ENCODE assay signal across 12 cellular contexts in genomic region chr17:79006794-79007503, GRCh38. TPM values are rescaled to one million over a fixed set of nuclear protein-coding genes. Genes with fewer than 3 reads are reported as not detected.
DNase-seq lines count a peak whose midpoint lies in the region; ATAC-seq, FAIRE-seq and TF ChIP-seq lines count a peak whose summit lies in the region.
"Had no signal": no experiment of that assay in that cellular context is flagged by ENCODE, and none has a peak within 500 bp of the region (broad histone marks: within the 10 kb centered on the region; RNA-seq: fewer than 3 reads in every experiment).

No MANE protein-coding gene starts in this region.

- TF ChIP-seq RAD21 in GM12878 (IDR thresholded peaks at IDR 0.05; ENCODE audit: insufficient read depth, low read depth, low read length) = no peak

- no peak overlapping the region for H3K4me2 ChIP-seq in GM12878 (ENCODE audit: control insufficient read depth, insufficient read depth)

- POLR2A ChIA-PET in GM12878 (lab: Charles Lee) = no interaction called here

- 95% methylated on average over 19 of the region's 19 CpGs for WGBS in GM12878 (ENCODE audit: insufficient coverage, insufficient replicate concordance, low lambda C conversion rate, missing lambda C conversion rate)

- peaks cover 8% of the 10 kb centered on the region for H3K4me1 ChIP-seq in GM12878 (ENCODE audit: control insufficient read depth, insufficient read depth, low read length)
- H3K4me1 ChIP-seq in effector memory CD4-positive, alpha-beta T cell (ENCODE audit: control insufficient read depth, insufficient read depth, low read length, poor library complexity, severe bottlenecking) = peaks cover 37% of the 10 kb centered on the region

- SMC1A ChIA-PET in GM12878 (lab: Charles Lee; ENCODE audit: uncharacterized antibody, unreplicated experiment) = no interaction called here

- ATAC-seq in activated T-cell treated with anti-CD3 and anti-CD28 coated beads, Interleukin-2, amount 50 U/mL, for 72 hours (replicated peaks in 1 of 2) = no peak
- ATAC-seq in GM12878 (no peak), GM18909 (IDR thresholded peaks at IDR 0.05; ENCODE audit: poor library complexity, unreplicated experiment) (no peak)

- no peaks in the 10 kb centered on the region for H3K9me3 ChIP-seq in GM12878 (replicated peaks; ENCODE audit: control insufficient read depth, insufficient read depth, low read length)
- no peaks in the 10 kb centered on the region for H3K9me3 ChIP-seq in effector memory CD4-positive, alpha-beta T cell (ENCODE audit: control insufficient read depth, low read length)

- no peak for TF ChIP-seq POLR2A in GM12878 (IDR thresholded peaks at IDR 0.05; ENCODE audit: low read depth, low read length)

- no peaks in the 10 kb centered on the region for H3K27me3 Mint-ChIP-seq in activated T-cell treated with anti-CD3 and anti-CD28 coated beads, Interleukin-2, amount 50 U/mL, for 72 hours (ENCODE audit: low read depth)
- H3K27me3 Mint-ChIP-seq in nephron progenitor cell (ENCODE audit: low read depth, poor library complexity) = peaks cover 7% of the 10 kb centered on the region
- H3K27me3 Mint-ChIP-seq in type B pancreatic cell = no peaks in the 10 kb centered on the region

- H3K9me3 Mint-ChIP-seq in activated T-cell treated with anti-CD3 and anti-CD28 coated beads, Interleukin-2, amount 50 U/mL, for 72 hours = no peaks in the 10 kb centered on the region
- peaks cover 12% of the 10 kb centered on the region for H3K9me3 Mint-ChIP-seq in nephron progenitor cell
- H3K9me3 Mint-ChIP-seq in type B pancreatic cell = no peaks in the 10 kb centered on the region

- no TSS peak for BruUV-seq in GM12878 (replicated peaks; lab: Mats Ljungman, UMichigan)

- H3K4me1 Mint-ChIP-seq in activated T-cell treated with anti-CD3 and anti-CD28 coated beads, Interleukin-2, amount 50 U/mL, for 72 hours (ENCODE audit: low read depth) = peaks cover 55% of the 10 kb centered on the region
- peaks cover 62% of the 10 kb centered on the region for H3K4me1 Mint-ChIP-seq in nephron progenitor cell
- H3K4me1 Mint-ChIP-seq in type B pancreatic cell (ENCODE audit: unreplicated experiment) = peaks cover 30% of the 10 kb centered on the region

- intact Hi-C loops in GM12878 (cut with micrococcal nuclease; ENCODE audit: unreplicated experiment) = no loop called here

- peaks cover 4 to 6% of the 10 kb centered on the region in 2 donors for H3K36me3 Mint-ChIP-seq in activated T-cell treated with anti-CD3 and anti-CD28 coated beads, Interleukin-2, amount 50 U/mL, for 72 hours (ENCODE audit: insufficient read depth in 2 of 2)
- H3K36me3 Mint-ChIP-seq in nephron progenitor cell (ENCODE audit: low read depth) = peaks cover 5% of the 10 kb centered on the region
- H3K36me3 Mint-ChIP-seq in type B pancreatic cell = peaks cover 6% of the 10 kb centered on the region

- no peaks in the 10 kb centered on the region; the same call in none of the 2 replicates for H4K20me1 ChIP-seq in GM12878 (ENCODE audit: control insufficient read depth, insufficient read depth)

- no peak for TF ChIP-seq CTCF in GM12878 (IDR thresholded peaks at IDR 0.05 in 2 of 3, conservative IDR thresholded peaks at IDR 0.05 in 1 of 3; ENCODE audit: control insufficient read depth in 2 of 3, extremely low read depth in 1 of 3, insufficient read depth in 1 of 3, low read depth in 3 of 3, low read length in 3 of 3)
- TF ChIP-seq CTCF in nephron progenitor cell (IDR thresholded peaks at IDR 0.05) = no peak
- TF ChIP-seq CTCF in type B pancreatic cell (conservative IDR thresholded peaks at IDR 0.05) = no peak

- no peaks in the 10 kb centered on the region for H3K27me3 ChIP-seq in GM12878 (replicated peaks in 1 of 2; ENCODE audit: control insufficient read depth in 2 of 2, insufficient read depth in 2 of 2, low read length in 1 of 2)
- no peaks in the 10 kb centered on the region for H3K27me3 ChIP-seq in effector memory CD4-positive, alpha-beta T cell (replicated peaks; ENCODE audit: control insufficient read depth, insufficient read depth, low read length, poor library complexity, severe bottlenecking)

- H3K4me3 ChIP-seq in GM12878 = peak overlapping the region; percentile 22; the same call in 1 of the 2 replicates
- no peak overlapping the region for H3K4me3 ChIP-seq in effector memory CD4-positive, alpha-beta T cell (ENCODE audit: insufficient read depth, low read depth, low read length, poor library complexity, severe bottlenecking)

- RAD21 ChIA-PET in GM12878 (lab: Charles Lee; ENCODE audit: unreplicated experiment) = no interaction called here

- H2AFZ ChIP-seq in GM12878 (ENCODE audit: control insufficient read depth, low read depth, low read length) = no peak overlapping the region

- in situ Hi-C loops in GM12878 (cut with MboI) = no loop called here

- H3K79me2 ChIP-seq in GM12878 (ENCODE audit: control insufficient read depth, insufficient read depth, low read length) = peaks cover 39% of the 10 kb centered on the region

- DNase-seq in activated T-cell treated with anti-CD3 and anti-CD28 coated beads, Interleukin-2, amount 50 U/mL, for 72 hours = no peak
- no peak for DNase-seq in activated T-cell treated with anti-CD3 and anti-CD28 coated beads for 4 hours
- no peak for DNase-seq in GM12878 (ENCODE audit: low read depth, low spot score)
- DNase-seq in nephron progenitor cell = no peak
- DNase-seq in type B pancreatic cell (ENCODE audit: extremely low spot score, unreplicated experiment) = no peak
- no peak for DNase-seq in effector memory CD4-positive, alpha-beta T cell
- DNase-seq in activated CD4-positive, alpha-beta T cell treated with anti-CD3 and anti-CD28 coated beads for 4 hours = no peak
- DNase-seq: GDM1, NCI-H345, occipital lobe had no signal

- peak overlapping the region; percentile 89 to 95 for H3K4me3 Mint-ChIP-seq in activated T-cell treated with anti-CD3 and anti-CD28 coated beads, Interleukin-2, amount 50 U/mL, for 72 hours
- H3K4me3 Mint-ChIP-seq in nephron progenitor cell (peak overlapping the region; percentile 39), type B pancreatic cell (peak overlapping the region; percentile 67)

- H3K9ac ChIP-seq in GM12878 (ENCODE audit: control insufficient read depth, insufficient read depth, low read length) = no peak overlapping the region

- CTCF ChIA-PET in GM12878 (lab: Yijun Ruan, JAX) = interaction anchor here (0.8 to 1.0 kb wide), 2 partner anchors 80 to 394 kb away, joined by 3 read pairs; no protein-coding TSS in a partner anchor

- no peak overlapping the region for H3K27ac ChIP-seq in GM12878 (ENCODE audit: control insufficient read depth, insufficient read depth)
- no peak overlapping the region for H3K27ac ChIP-seq in effector memory CD4-positive, alpha-beta T cell (ENCODE audit: insufficient read depth, low read length, poor library complexity, severe bottlenecking)

- no peak for TF ChIP-seq EP300 in GM12878 (IDR thresholded peaks at IDR 0.05; ENCODE audit: borderline replicate concordance in 1 of 2, control insufficient read depth in 1 of 2, low read depth in 2 of 2, low read length in 2 of 2)

- no peaks in the 10 kb centered on the region; a peak in 1 of 4 replicates for H3K36me3 ChIP-seq in GM12878 (ENCODE audit: control insufficient read depth in 2 of 2, insufficient read depth in 2 of 2, low read length in 1 of 2)
- peaks cover 9% of the 10 kb centered on the region for H3K36me3 ChIP-seq in effector memory CD4-positive, alpha-beta T cell (ENCODE audit: control insufficient read depth, insufficient read depth, low read length)

- no peak for FAIRE-seq in GM12878 (lab: Jason Lieb, UNC)
- FAIRE-seq: islet of Langerhans had no signal

- H3K27ac Mint-ChIP-seq in activated T-cell treated with anti-CD3 and anti-CD28 coated beads, Interleukin-2, amount 50 U/mL, for 72 hours = peak overlapping the region; percentile 72
- H3K27ac Mint-ChIP-seq in nephron progenitor cell = no peak overlapping the region
- H3K27ac Mint-ChIP-seq in type B pancreatic cell = peak overlapping the region; percentile 57

RNA-seq across cellular contexts. Expression of gene CANT1, which starts 2.6 kb away (rescaled TPM):
- 10 to 100 TPM; 52.9 to 58.1 TPM for total RNA-seq in activated T-cell treated with anti-CD3 and anti-CD28 coated beads, Interleukin-2, amount 50 U/mL, for 72 hours
- total RNA-seq in GM12878 (2013; cell fraction: nucleolus; rRNA removed) = 25.7 and 30.1 TPM in 2 replicates
- 18.6 and 20.0 TPM in 2 replicates for total RNA-seq in GM12878 (2014; rRNA removed)
- total RNA-seq in GM12878 (2014; rRNA removed; fragmentation: Illumina TruSeq; extraction: Trizol) = 10.7 and 12.2 TPM in 2 replicates
- 48.5 and 59.2 TPM in 2 replicates for total RNA-seq in GM12878 (2021)
- polyA plus RNA-seq in GM12878 (2011; ENCODE audit: low read depth) = 9.2 TPM
- polyA plus RNA-seq in GM12878 (2011; rRNA removed) = 20.5 and 28.8 TPM in 2 replicates
- polyA plus RNA-seq in GM12878 (2011; cell fraction: cytosol; rRNA removed) = 36.5 and 38.5 TPM in 2 replicates
- 27.3 and 30.3 TPM in 2 replicates for polyA plus RNA-seq in GM12878 (2011; cell fraction: nucleus; rRNA removed)
- polyA plus RNA-seq in GM12878 (2012) = 22.0 and 25.3 TPM in 2 replicates
- polyA plus RNA-seq in GM12878 (2014; fragmentation: Illumina TruSeq; extraction: Trizol) = 13.6 and 18.4 TPM in 2 replicates
- 1 to 10 TPM; 2.2 to 7.9 TPM for polyA plus RNA-seq in GM12878 (2014; fragmentation: Nextera tagmentation; extraction: Ambion mirVana)
- 21.8 and 23.4 TPM in 2 replicates for polyA plus RNA-seq in GM12878 (2014; rRNA removed)
- 10 to 100 TPM; 28.3 to 34.0 TPM for polyA plus RNA-seq in GM12878 (2016; fragmentation: Nextera tagmentation; extraction: Ambion mirVana)
- polyA minus RNA-seq in GM12878 (2011; rRNA and poly(A)+ RNA removed) = 26.1 and 39.0 TPM in 2 replicates
- polyA minus RNA-seq in GM12878 (2011; cell fraction: cytosol; rRNA and poly(A)+ RNA removed) = 16.4 and 19.6 TPM in 2 replicates
- polyA minus RNA-seq in GM12878 (2011; cell fraction: nucleus; rRNA and poly(A)+ RNA removed) = 11.4 and 20.2 TPM in 2 replicates
- total RNA-seq in type B pancreatic cell (ENCODE audit: low replicate concordance) = 75.1 and 105 TPM in 2 replicates

RNA-seq across cellular contexts. Expression of gene C1QTNF1, which starts 17.0 kb away (rescaled TPM):
- under 1 TPM; 0.31 to 0.88 TPM for total RNA-seq in activated T-cell treated with anti-CD3 and anti-CD28 coated beads, Interleukin-2, amount 50 U/mL, for 72 hours
- total RNA-seq in GM12878 (2013; cell fraction: nucleolus; rRNA removed) = 0.56 and 0.59 TPM in 2 replicates
- total RNA-seq in GM12878 (2014; rRNA removed) (0.28 and 0.33 TPM in 2 replicates), GM12878 (2014; rRNA removed; fragmentation: Illumina TruSeq; extraction: Trizol) (0.05 and 0.09 TPM in 2 replicates), GM12878 (2021) (0.21 and 0.56 TPM in 2 replicates), type B pancreatic cell (ENCODE audit: low replicate concordance) (8.7 and 9.4 TPM in 2 replicates)
- polyA plus RNA-seq in GM12878 (2011; ENCODE audit: low read depth) = not detected
- polyA plus RNA-seq in GM12878 (2011; rRNA removed) (not detected in 2 replicates), GM12878 (2014; fragmentation: Illumina TruSeq; extraction: Trizol) (0.10 TPM in 1 of 2 replicates, not detected in the other), GM12878 (2014; fragmentation: Nextera tagmentation; extraction: Ambion mirVana) (not detected), GM12878 (2014; rRNA removed) (0.46 and 1.1 TPM in 2 replicates), GM12878 (2016; fragmentation: Nextera tagmentation; extraction: Ambion mirVana) (under 1 TPM in 1 of 2 experiments, not detected in 1; 0.05 TPM)
- 0.03 and 0.08 TPM in 2 replicates for polyA plus RNA-seq in GM12878 (2011; cell fraction: cytosol; rRNA removed)
- polyA plus RNA-seq in GM12878 (2011; cell fraction: nucleus; rRNA removed) = 0.03 and 0.07 TPM in 2 replicates
- polyA plus RNA-seq in GM12878 (2012) = 0.07 and 0.18 TPM in 2 replicates
- not detected in 2 replicates for polyA minus RNA-seq in GM12878 (2011; rRNA and poly(A)+ RNA removed)
- not detected in 2 replicates for polyA minus RNA-seq in GM12878 (2011; cell fraction: cytosol; rRNA and poly(A)+ RNA removed)
- not detected in 2 replicates for polyA minus RNA-seq in GM12878 (2011; cell fraction: nucleus; rRNA and poly(A)+ RNA removed)

RNA-seq across cellular contexts. Expression of gene LGALS3BP, which starts 27.2 kb away (rescaled TPM):
- total RNA-seq in activated T-cell treated with anti-CD3 and anti-CD28 coated beads, Interleukin-2, amount 50 U/mL, for 72 hours = 10 to 100 TPM; 23.1 to 28.2 TPM
- total RNA-seq in GM12878 (2013; cell fraction: nucleolus; rRNA removed) = 2.4 and 4.0 TPM in 2 replicates
- total RNA-seq in GM12878 (2014; rRNA removed) = 1.9 and 2.2 TPM in 2 replicates
- total RNA-seq in GM12878 (2014; rRNA removed; fragmentation: Illumina TruSeq; extraction: Trizol) = 1.0 TPM in 2 replicates
- 5.2 and 5.8 TPM in 2 replicates for total RNA-seq in GM12878 (2021)
- 1.5 TPM for polyA plus RNA-seq in GM12878 (2011; ENCODE audit: low read depth)
- 0.82 and 2.0 TPM in 2 replicates for polyA plus RNA-seq in GM12878 (2011; rRNA removed)
- 3.4 and 3.5 TPM in 2 replicates for polyA plus RNA-seq in GM12878 (2011; cell fraction: cytosol; rRNA removed)
- polyA plus RNA-seq in GM12878 (2011; cell fraction: nucleus; rRNA removed) = 9.5 and 14.8 TPM in 2 replicates
- 2.0 and 2.3 TPM in 2 replicates for polyA plus RNA-seq in GM12878 (2012)
- polyA plus RNA-seq in GM12878 (2014; fragmentation: Illumina TruSeq; extraction: Trizol) = 1.4 and 1.7 TPM in 2 replicates
- under 1 TPM; 0.52 to 0.62 TPM for polyA plus RNA-seq in GM12878 (2014; fragmentation: Nextera tagmentation; extraction: Ambion mirVana)
- polyA plus RNA-seq in GM12878 (2014; rRNA removed) = 1.8 and 2.7 TPM in 2 replicates
- polyA plus RNA-seq in GM12878 (2016; fragmentation: Nextera tagmentation; extraction: Ambion mirVana) = 1 to 10 TPM; 2.0 to 3.5 TPM
- polyA minus RNA-seq in GM12878 (2011; rRNA and poly(A)+ RNA removed) = 2.2 and 5.8 TPM in 2 replicates
- 4.8 and 5.2 TPM in 2 replicates for polyA minus RNA-seq in GM12878 (2011; cell fraction: cytosol; rRNA and poly(A)+ RNA removed)
- polyA minus RNA-seq in GM12878 (2011; cell fraction: nucleus; rRNA and poly(A)+ RNA removed) = 2.2 and 2.5 TPM in 2 replicates
- total RNA-seq in type B pancreatic cell (ENCODE audit: low replicate concordance) = 154 and 202 TPM in 2 replicates

Comparison
In these comparisons a context has a peak if more than half of its experiments do, and no peak if none do; other contexts are left out.
1. H3K4me3 Mint-ChIP-seq: peak in every context shown above with its lines; median percentile 92 in activated T-cell treated with anti-CD3 and anti-CD28 coated beads, Interleukin-2, amount 50 U/mL, for 72 hours; 67 in type B pancreatic cell; 39 in nephron progenitor cell.